In genomic region chr19:49333426-49334288, GRCh38 we compare ENCODE assay signal across 10 cellular contexts. TPM values are rescaled to one million over a fixed set of nuclear protein-coding genes. Genes with fewer than 3 reads are reported as not detected.
DNase-seq lines count a peak whose midpoint lies in the region; ATAC-seq and TF ChIP-seq lines count a peak whose summit lies in the region.
"Had no signal": no experiment of that assay in that cellular context is flagged by ENCODE, and none has a peak within 500 bp of the region (broad histone marks: within the 10 kb centered on the region; RNA-seq: fewer than 3 reads in every experiment).

No MANE protein-coding gene starts in this region.

- H3K9me2 ChIP-seq in Loucy (replicated peaks; ENCODE audit: low read depth, low read length): no peaks in the 10 kb centered on the region

- H3K4me2 ChIP-seq in Loucy (ENCODE audit: low read depth, low read length, poor library complexity, severe bottlenecking): peak overlapping the region; percentile 85

- H3K4me1 ChIP-seq in Loucy (ENCODE audit: insufficient read depth, low read length, poor library complexity, severe bottlenecking) (peaks cover 37% of the 10 kb centered on the region), mucosa of descending colon (ENCODE audit: low read depth) (peaks cover 2% of the 10 kb centered on the region), upper lobe of right lung (peaks cover 13% of the 10 kb centered on the region), sigmoid colon (peaks cover 0 to 7% (median 7%) of the 10 kb centered on the region in 4 donors)
- H3K4me1 ChIP-seq: SJSA1 had no signal

- H3K4me3 ChIP-seq in Loucy (ENCODE audit: low read length, poor library complexity, severe bottlenecking) (peak overlapping the region; percentile 84), mucosa of descending colon (no peak overlapping the region), upper lobe of right lung (no peak overlapping the region), H7 (ENCODE audit: insufficient read depth, low read depth, low read length) (no peak overlapping the region), sigmoid colon (no peak overlapping the region)
- H3K4me3 ChIP-seq: SJSA1 had no signal

- peaks cover 16% of the 10 kb centered on the region; the same call in 1 of the 2 replicates for H3K79me2 ChIP-seq in Loucy (ENCODE audit: insufficient read depth, low read length)

- no peak for TF ChIP-seq POLR2A in sigmoid colon (IDR thresholded peaks at IDR 0.05)

- ATAC-seq in GM19463 (IDR thresholded peaks at IDR 0.05; ENCODE audit: unreplicated experiment): peak; percentile 47
- peak; percentile 71 for ATAC-seq in mucosa of descending colon
- ATAC-seq in upper lobe of right lung: peak; percentile 41

- TF ChIP-seq EP300 in sigmoid colon (IDR thresholded peaks at IDR 0.05): no peak

- no peaks in the 10 kb centered on the region for H3F3A ChIP-seq in Loucy (ENCODE audit: low read depth)

- peak overlapping the region; percentile 84 for H3K9ac ChIP-seq in Loucy (ENCODE audit: low read depth, low read length, poor library complexity, severe bottlenecking)

- H3K9me3 ChIP-seq in Loucy (ENCODE audit: insufficient read depth, low read depth, low read length) (no peaks in the 10 kb centered on the region), mucosa of descending colon (no peaks in the 10 kb centered on the region), upper lobe of right lung (no peaks in the 10 kb centered on the region), sigmoid colon (no peaks in the 10 kb centered on the region)
- H3K9me3 ChIP-seq: SJSA1 had no signal

- intact Hi-C loops in mucosa of descending colon (cut with DNase I, micrococcal nuclease): no loop called here
- intact Hi-C loops in upper lobe of right lung (cut with DNase I): no loop called here
- intact Hi-C loops in sigmoid colon (cut with DNase I): no loop called here

- H3K27me3 ChIP-seq in Loucy (ENCODE audit: insufficient read depth, low read length, poor library complexity, severe bottlenecking) (no peaks in the 10 kb centered on the region), upper lobe of right lung (no peaks in the 10 kb centered on the region), H7 (ENCODE audit: control insufficient read depth, insufficient read depth, low read length) (peaks cover 22% of the 10 kb centered on the region), sigmoid colon (no peaks in the 10 kb centered on the region)
- H3K27me3 ChIP-seq: SJSA1 had no signal

- H3K27ac ChIP-seq in upper lobe of right lung: peak overlapping the region; percentile 60
- no peak overlapping the region for H3K27ac ChIP-seq in sigmoid colon
- H3K27ac ChIP-seq: SJSA1 had no signal

- 47 to 57% methylated on average over 11 of the region's 11 CpGs for WGBS in sigmoid colon, 2 donors

- no peaks in the 10 kb centered on the region for H4K20me1 ChIP-seq in Loucy (ENCODE audit: insufficient read depth, low read length, poor library complexity, severe bottlenecking)

- H3K36me3 ChIP-seq in Loucy (ENCODE audit: insufficient read depth, low read length): no peaks in the 10 kb centered on the region
- H3K36me3 ChIP-seq in mucosa of descending colon (ENCODE audit: low read depth): no peaks in the 10 kb centered on the region
- H3K36me3 ChIP-seq in upper lobe of right lung: no peaks in the 10 kb centered on the region
- H3K36me3 ChIP-seq in H7 (replicated peaks; ENCODE audit: control insufficient read depth, insufficient read depth, low read length): no peaks in the 10 kb centered on the region
- H3K36me3 ChIP-seq in sigmoid colon: peaks cover 0 to 5% (median 0%) of the 10 kb centered on the region in 4 donors
- H3K36me3 ChIP-seq: SJSA1 had no signal

- TF ChIP-seq CTCF in Loucy (conservative IDR thresholded peaks at IDR 0.05; ENCODE audit: low read length): no peak
- no peak for TF ChIP-seq CTCF in mucosa of descending colon (IDR thresholded peaks at IDR 0.05)
- no peak for TF ChIP-seq CTCF in upper lobe of right lung (IDR thresholded peaks at IDR 0.05)
- no peak for TF ChIP-seq CTCF in sigmoid colon (IDR thresholded peaks at IDR 0.05)

- no peak overlapping the region for H2AFZ ChIP-seq in Loucy (ENCODE audit: low read length)

- peak; percentile 71 to 77 for DNase-seq in activated T-cell treated with anti-CD3 and anti-CD28 coated beads, Interleukin-2, amount 50 U/mL, for 48 hours
- peak; percentile 42 to 90 (median 64) for DNase-seq in mucosa of descending colon
- peak; percentile 69 for DNase-seq in upper lobe of right lung
- no peak for DNase-seq in H7
- DNase-seq in iPS-NIHi11 (ENCODE audit: low spot score): no peak
- no peak for DNase-seq in sigmoid colon

RNA-seq across cellular contexts. Expression of gene CD37, which starts 1.5 kb away (rescaled TPM):
- total RNA-seq in mucosa of descending colon (10 to 100 TPM in 2 of 3 donors, 1 to 10 TPM in 1; 5.6 to 11.2 (median 10.1) TPM), upper lobe of right lung (101 TPM), sigmoid colon (10 to 100 TPM in 1 of 4 donors, 1 to 10 TPM in 3; 5.8 to 10.3 (median 9.2) TPM)
- 0.44 TPM in 1 of 2 replicates, not detected in the other for total RNA-seq in H7 (2014; rRNA removed; shearing (Covaris generic))
- 100 to 1,000 TPM in 1 of 3 donors, 10 to 100 TPM in 1, 1 to 10 TPM in 1; 7.2 to 220 (median 14.3) TPM for polyA plus RNA-seq in sigmoid colon
- total RNA-seq: SJSA1 had no signal

RNA-seq across cellular contexts. Expression of gene SLC6A16, which starts 8.7 kb away (rescaled TPM):
- 1 to 10 TPM in 1 of 3 donors, under 1 TPM in 2; 0.36 to 3.7 (median 0.52) TPM for total RNA-seq in mucosa of descending colon
- 4.5 TPM for total RNA-seq in upper lobe of right lung
- total RNA-seq in H7 (2014; rRNA removed; shearing (Covaris generic)): 0.24 and 4.3 TPM in 2 replicates
- 1 to 10 TPM; 1.1 to 3.6 (median 2.2) TPM for total RNA-seq in sigmoid colon
- polyA plus RNA-seq in sigmoid colon: under 1 TPM in 2 of 3 donors, not detected in 1; under 0.01 to 0.85 TPM
- total RNA-seq: SJSA1 had no signal

RNA-seq across cellular contexts. Expression of gene TEAD2, which starts 28.6 kb away (rescaled TPM):
- total RNA-seq in mucosa of descending colon: 10 to 100 TPM in 2 of 3 donors, 1 to 10 TPM in 1; 9.8 to 64.0 (median 21.8) TPM
- total RNA-seq in upper lobe of right lung: 36.4 TPM
- 110 and 155 TPM in 2 replicates for total RNA-seq in H7 (2014; rRNA removed; shearing (Covaris generic))
- total RNA-seq in sigmoid colon: 10 to 100 TPM; 60.6 to 74.9 (median 61.3) TPM
- 10 to 100 TPM in 2 of 3 donors, 1 to 10 TPM in 1; 5.8 to 17.9 (median 10.2) TPM for polyA plus RNA-seq in sigmoid colon

RNA-seq across cellular contexts. Expression of gene DKKL1, which starts 30.0 kb away (rescaled TPM):
- total RNA-seq in mucosa of descending colon: under 1 TPM in 1 of 3 donors, not detected in 2; 0.44 TPM
- not detected for total RNA-seq in upper lobe of right lung
- 3.6 and 4.3 TPM in 2 replicates for total RNA-seq in H7 (2014; rRNA removed; shearing (Covaris generic))
- total RNA-seq in sigmoid colon: 1 to 10 TPM in 2 of 4 donors, not detected in 2; 1.8 to 2.0 TPM
- 1 to 10 TPM in 1 of 3 donors, under 1 TPM in 1, not detected in 1; 0.17 to 3.6 TPM for polyA plus RNA-seq in sigmoid colon

RNA-seq across cellular contexts. Expression of gene KASH5, which starts 54.4 kb away (rescaled TPM):
- total RNA-seq in mucosa of descending colon (not detected), upper lobe of right lung (2.2 TPM), sigmoid colon (not detected)
- 0.21 and 0.26 TPM in 2 replicates for total RNA-seq in H7 (2014; rRNA removed; shearing (Covaris generic))
- under 1 TPM in 1 of 3 donors, not detected in 2; 0.04 TPM for polyA plus RNA-seq in sigmoid colon
- total RNA-seq: lower leg skin, SJSA1 had no signal

Comparison
In these comparisons a context has a peak if more than half of its experiments do, and no peak if none do; other contexts are left out.
1. DNase-seq: peak in activated T-cell treated with anti-CD3 and anti-CD28 coated beads, Interleukin-2, amount 50 U/mL, for 48 hours (2 of 2), mucosa of descending colon (3 of 3) and upper lobe of right lung (single experiment); none in H7 (single experiment), iPS-NIHi11 (single experiment) and sigmoid colon (single experiment).
2. Peak in every context shown above with its lines, with median percentiles within 50 percentile points of each other: ATAC-seq.